Comparison of ENCODE assay signal across 8 cellular contexts in the genomic region with DNA sequence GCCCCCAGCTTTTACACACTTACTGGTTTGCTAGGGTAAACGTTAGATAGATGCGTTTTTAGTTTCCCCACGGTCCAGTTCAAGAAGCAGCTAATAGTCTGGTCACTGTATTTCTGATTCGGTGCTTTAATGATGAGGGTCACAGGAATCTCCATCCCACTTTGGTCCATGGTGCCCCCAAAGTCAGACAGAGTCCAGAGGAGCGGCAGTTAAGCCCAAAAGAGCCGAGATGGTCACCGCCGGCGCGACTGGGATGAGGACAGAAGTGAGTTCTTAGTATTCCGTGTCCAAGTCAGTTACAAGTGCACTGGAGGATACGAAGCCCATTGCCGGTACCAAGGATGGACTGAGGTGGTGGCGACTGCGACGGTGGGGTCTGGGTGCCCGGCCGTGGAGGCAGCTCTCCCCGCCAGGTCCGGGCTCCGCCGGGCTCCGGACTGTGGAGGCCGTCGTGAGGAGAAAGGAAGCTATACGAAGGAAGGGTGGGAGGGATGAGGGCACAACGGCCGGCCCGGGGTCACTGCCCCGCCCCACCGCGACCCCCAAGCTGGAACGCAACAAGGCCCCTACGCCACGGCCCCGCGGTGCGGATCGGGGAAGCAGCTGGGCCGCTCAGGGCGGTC. TPM values are rescaled to one million over a fixed set of nuclear protein-coding genes. Genes with fewer than 3 reads are reported as not detected.
A peak's percentile ranks its signal among the peaks of the same experiment; 100 is the strongest.
DNase-seq lines count a peak whose midpoint lies in the region; ATAC-seq and TF ChIP-seq lines count a peak whose summit lies in the region.

No MANE protein-coding gene starts in this region.

- TF ChIP-seq CTCF in Peyer's patch (IDR thresholded peaks at IDR 0.05) (no peak), lower lobe of right lung (IDR thresholded peaks at IDR 0.05) (no peak), upper lobe of left lung (IDR thresholded peaks at IDR 0.05) (no peak)

- peak; percentile 16 for DNase-seq in activated gamma-delta T cell (lab: John Stamatoyannopoulos, UW)
- DNase-seq in activated gamma-delta T cell treated with Interleukin-2 at 50 U/mL for 16 hours = no peak
- DNase-seq in Peyer's patch = peak in 1 of 3 donors; percentile 62
- no peak for DNase-seq in lower lobe of right lung
- peak in 1 of 2 donors; percentile 32 for DNase-seq in upper lobe of left lung
- DNase-seq in putamen (ENCODE audit: low spot score) = no peak

- ATAC-seq in HG02970 (IDR thresholded peaks at IDR 0.05; ENCODE audit: low FRiP score, unreplicated experiment) (peak; percentile 8), lower lobe of right lung (peak; percentile 52 to 63), upper lobe of left lung (ENCODE audit: low FRiP score in 2 of 2) (peak; percentile 15 to 56)

- H3K27ac ChIP-seq in Peyer's patch (peak overlapping the region; percentile 95 to 99 (median 96)), cingulate gyrus (ENCODE audit: low read depth, low read length) (peak overlapping the region; percentile 91), lower lobe of right lung (peak overlapping the region; percentile 99), upper lobe of left lung (peak overlapping the region; percentile 97 to 99 (median 98))

- H3K9me3 ChIP-seq in Peyer's patch = no peaks in the 10 kb centered on the region
- H3K9me3 ChIP-seq in lower lobe of right lung = no peaks in the 10 kb centered on the region
- no peaks in the 10 kb centered on the region for H3K9me3 ChIP-seq in upper lobe of left lung

- WGBS in upper lobe of left lung, 2 donors = 1% methylated on average over 19 to 41 of the region's 41 CpGs

- H3K4me1 ChIP-seq in Peyer's patch (peaks cover 0 to 41% (median 2%) of the 10 kb centered on the region in 4 donors), lower lobe of right lung (peaks cover 58% of the 10 kb centered on the region), upper lobe of left lung (peaks cover 32 to 54% (median 41%) of the 10 kb centered on the region in 4 donors)

- H3K27me3 ChIP-seq in Peyer's patch = no peaks in the 10 kb centered on the region
- H3K27me3 ChIP-seq in lower lobe of right lung (ENCODE audit: low read depth) = no peaks in the 10 kb centered on the region
- no peaks in the 10 kb centered on the region for H3K27me3 ChIP-seq in upper lobe of left lung

- TF ChIP-seq EP300 in upper lobe of left lung (IDR thresholded peaks at IDR 0.05) = no peak

- H3K36me3 ChIP-seq in Peyer's patch = no peaks in the 10 kb centered on the region
- H3K36me3 ChIP-seq in lower lobe of right lung = no peaks in the 10 kb centered on the region
- H3K36me3 ChIP-seq in upper lobe of left lung = no peaks in the 10 kb centered on the region

- intact Hi-C loops in lower lobe of right lung (cut with DNase I) = no loop called here

- TF ChIP-seq POLR2A in Peyer's patch (IDR thresholded peaks at IDR 0.05) (no peak), upper lobe of left lung (IDR thresholded peaks at IDR 0.05) (no peak)

- peak overlapping the region; percentile 79 to 90 (median 88) for H3K4me3 ChIP-seq in Peyer's patch
- peak overlapping the region; percentile 92 for H3K4me3 ChIP-seq in lower lobe of right lung
- H3K4me3 ChIP-seq in upper lobe of left lung = peak overlapping the region; percentile 69 to 73 (median 72)

RNA-seq across cellular contexts. Expression of gene HERPUD2, which starts 0.7 kb away (rescaled TPM):
- 10 to 100 TPM; 20.1 to 31.5 (median 26.8) TPM for total RNA-seq in Peyer's patch
- total RNA-seq in lower lobe of right lung = 40.0 TPM
- total RNA-seq in upper lobe of left lung = 10 to 100 TPM; 29.6 to 63.9 (median 42.2) TPM
